In the genomic region with DNA sequence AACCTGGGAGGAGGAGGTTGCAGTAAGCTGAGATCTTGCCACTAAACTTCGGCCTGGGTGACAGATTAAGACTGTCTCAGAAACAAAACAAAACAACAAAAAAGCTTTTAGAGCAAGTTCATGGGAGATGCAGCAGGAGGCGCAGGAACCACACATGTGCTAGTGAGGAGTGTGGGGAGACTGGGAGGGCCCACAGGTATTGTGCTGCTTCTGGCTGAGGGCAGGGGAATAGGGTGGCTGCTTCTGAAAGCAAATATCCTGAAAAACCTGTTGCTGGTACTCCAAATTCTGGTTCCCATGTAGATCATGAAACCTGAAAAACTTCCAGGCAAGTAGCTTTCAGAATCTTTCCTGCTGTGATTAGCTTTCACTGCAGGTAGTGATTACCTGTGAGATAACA, we compare ENCODE assay signal across 14 cellular contexts. TPM values are rescaled to one million over a fixed set of nuclear protein-coding genes. Genes with fewer than 3 reads are reported as not detected.
DNase-seq lines count a peak whose midpoint lies in the region; FAIRE-seq and TF ChIP-seq lines count a peak whose summit lies in the region.
"Had no signal": no experiment of that assay in that cellular context is flagged by ENCODE, and none has a peak within 500 bp of the region (broad histone marks: within the 10 kb centered on the region; RNA-seq: fewer than 3 reads in every experiment).

No MANE protein-coding gene starts in this region.

- H3K36me3 ChIP-seq in Loucy (ENCODE audit: insufficient read depth, low read length) (no peaks in the 10 kb centered on the region), osteoblast (ENCODE audit: insufficient read depth, low read length) (no peaks in the 10 kb centered on the region), spleen (peaks cover 0 to 19% (median 0%) of the 10 kb centered on the region in 6 donors)
- H3K36me3 ChIP-seq: adrenal gland, esophagus muscularis mucosa, vagina had no signal

- H3F3A ChIP-seq in Loucy (ENCODE audit: low read depth), result no peaks in the 10 kb centered on the region

- no peaks in the 10 kb centered on the region for H3K9me3 ChIP-seq in Loucy (ENCODE audit: insufficient read depth, low read depth, low read length)
- H3K9me3 ChIP-seq in osteoblast (ENCODE audit: low read depth, low read length), result no peaks in the 10 kb centered on the region
- no peaks in the 10 kb centered on the region for H3K9me3 ChIP-seq in spleen
- H3K9me3 ChIP-seq: adrenal gland, esophagus muscularis mucosa, vagina had no signal

- no peaks in the 10 kb centered on the region for H4K20me1 ChIP-seq in Loucy (ENCODE audit: insufficient read depth, low read length, poor library complexity, severe bottlenecking)
- no peaks in the 10 kb centered on the region for H4K20me1 ChIP-seq in osteoblast (ENCODE audit: insufficient read depth, low read length)

- H3K4me2 ChIP-seq in Loucy (ENCODE audit: low read depth, low read length, poor library complexity, severe bottlenecking), result no peak overlapping the region
- no peak overlapping the region for H3K4me2 ChIP-seq in osteoblast (ENCODE audit: insufficient read depth, low read length)

- WGBS in spleen, 5 donors, result 72 to 89% (median 85%) methylated on average over 2 of the region's 2 CpGs

- intact Hi-C loops in spleen (cut with DNase I; ENCODE audit: low total_unique reads), result no loop called here

- H3K9me2 ChIP-seq in Loucy (replicated peaks; ENCODE audit: low read depth, low read length), result no peaks in the 10 kb centered on the region

- H3K4me1 ChIP-seq in Loucy (ENCODE audit: insufficient read depth, low read length, poor library complexity, severe bottlenecking), result no peaks in the 10 kb centered on the region
- peaks cover 3% of the 10 kb centered on the region for H3K4me1 ChIP-seq in osteoblast (ENCODE audit: insufficient read depth, low read length)
- H3K4me1 ChIP-seq in spleen, result peaks cover 0 to 17% (median 13%) of the 10 kb centered on the region in 6 donors

- H3K27ac ChIP-seq in osteoblast (ENCODE audit: low read depth, low read length) (no peak overlapping the region), spleen (no peak overlapping the region)
- H3K27ac ChIP-seq: adrenal gland, esophagus muscularis mucosa, vagina had no signal

- TF ChIP-seq CTCF in Loucy (conservative IDR thresholded peaks at IDR 0.05; ENCODE audit: low read length), result peak; percentile 38
- peak; percentile 9 for TF ChIP-seq CTCF in cardiac fibroblast (IDR thresholded peaks at IDR 0.05; ENCODE audit: low read depth, low read length)
- TF ChIP-seq CTCF in osteoblast (IDR thresholded peaks at IDR 0.05; ENCODE audit: extremely low read depth, low read depth, low read length), result peak; percentile 35
- no peak for TF ChIP-seq CTCF in spleen (IDR thresholded peaks at IDR 0.05 in 8 of 11, conservative IDR thresholded peaks at IDR 0.05 in 3 of 11)

- H3K79me2 ChIP-seq in Loucy (ENCODE audit: insufficient read depth, low read length) (no peaks in the 10 kb centered on the region), osteoblast (ENCODE audit: insufficient read depth, low read length) (no peaks in the 10 kb centered on the region)

- no peak overlapping the region for H3K4me3 ChIP-seq in Loucy (ENCODE audit: low read length, poor library complexity, severe bottlenecking)
- H3K4me3 ChIP-seq in cardiac fibroblast (replicated peaks in 1 of 2; ENCODE audit: low read depth in 2 of 2, low read length in 2 of 2), result no peak overlapping the region
- no peak overlapping the region for H3K4me3 ChIP-seq in osteoblast (ENCODE audit: insufficient read depth, low read length)
- H3K4me3 ChIP-seq in spleen, result no peak overlapping the region
- H3K4me3 ChIP-seq: adrenal gland, esophagus muscularis mucosa, lung, vagina had no signal

- no peak overlapping the region for H3K9ac ChIP-seq in Loucy (ENCODE audit: low read depth, low read length, poor library complexity, severe bottlenecking)

- H3K27me3 ChIP-seq in Loucy (ENCODE audit: insufficient read depth, low read length, poor library complexity, severe bottlenecking) (no peaks in the 10 kb centered on the region), osteoblast (ENCODE audit: insufficient read depth, low read length) (no peaks in the 10 kb centered on the region), spleen (replicated peaks in 1 of 7) (peaks cover 0 to 44% (median 6%) of the 10 kb centered on the region in 7 donors)
- H3K27me3 ChIP-seq: adrenal gland, esophagus muscularis mucosa, vagina had no signal

- TF ChIP-seq POLR2A in spleen (IDR thresholded peaks at IDR 0.05), result no peak

- DNase-seq in SIG-M5 treated with dmso at 0.1 percent for 504 hours (lab: John Stamatoyannopoulos, UW; ENCODE audit: unreplicated experiment), result peak; percentile 36
- DNase-seq in SIG-M5 (lab: John Stamatoyannopoulos, UW), result no peak
- peak in 1 of 2 donors; percentile 22 for DNase-seq in cardiac fibroblast (ENCODE audit: low read depth in 2 of 2)
- peak; percentile 51 for DNase-seq in osteoblast (ENCODE audit: insufficient read length, low spot score, missing footprints)
- no peak for DNase-seq in stimulated activated CD4-positive, alpha-beta T cell treated with anti-CD3 and anti-CD28 coated beads, Interleukin-4, amount 100 ng/mL, for 24 hours
- DNase-seq in HTR-8/SVneo (ENCODE audit: insufficient read length, low spot score), result no peak
- DNase-seq in spleen, result no peak
- DNase-seq: activated CD4-positive, alpha-beta T cell treated with anti-CD3 and anti-CD28 coated beads, Interleukin-2, amount 10 ng/mL, durations not matched to agents 7 days and 5 days; adrenal gland; NCI-H1436 had no signal

- no peak for FAIRE-seq in HTR-8/SVneo (lab: Jason Lieb, UNC)

- H2AFZ ChIP-seq in Loucy (ENCODE audit: low read length), result no peak overlapping the region
- H2AFZ ChIP-seq in osteoblast (ENCODE audit: low read length), result no peak overlapping the region

RNA-seq across cellular contexts. Expression of gene TYRO3, which starts 22.1 kb away (rescaled TPM):
- 6.2 and 6.8 TPM in 2 replicates for total RNA-seq in osteoblast
- 10 to 100 TPM; 10.9 to 36.2 (median 21.4) TPM for total RNA-seq in spleen
- polyA plus RNA-seq in spleen, result 1 to 10 TPM; 2.6 to 5.7 (median 4.3) TPM

RNA-seq across cellular contexts. Expression of gene RPAP1, which starts 37.1 kb away (rescaled TPM):
- total RNA-seq in osteoblast (11.9 and 13.8 TPM in 2 replicates), spleen (10 to 100 TPM; 15.8 to 35.9 (median 27.7) TPM)
- 10 to 100 TPM in 2 of 3 donors, 1 to 10 TPM in 1; 7.9 to 11.8 (median 10.2) TPM for polyA plus RNA-seq in spleen

Comparison
In these comparisons a context has a peak if more than half of its experiments do, and no peak if none do; other contexts are left out.
1. DNase-seq: peak in SIG-M5 treated with dmso at 0.1 percent for 504 hours (single experiment) and osteoblast (single experiment); none in SIG-M5 (single experiment), stimulated activated CD4-positive, alpha-beta T cell treated with anti-CD3 and anti-CD28 coated beads, Interleukin-4, amount 100 ng/mL, for 24 hours (single experiment), HTR-8/SVneo (single experiment) and spleen (single experiment).
2. CTCF ChIP-seq: peak in Loucy (single experiment), cardiac fibroblast (single experiment) and osteoblast (single experiment); none in spleen (0 of 11).